In genomic region chr1:186605762-186606350, GRCh38 we compare ENCODE assay signal across 8 cellular contexts.
A peak's percentile ranks its signal among the peaks of the same experiment; 100 is the strongest.
DNase-seq lines count a peak whose midpoint lies in the region; ATAC-seq and TF ChIP-seq lines count a peak whose summit lies in the region.

No MANE protein-coding gene starts in this region.

- no peak overlapping the region for H3K27ac Mint-ChIP-seq in effector memory CD8-positive, alpha-beta T cell

- no peaks in the 10 kb centered on the region for H3K4me1 Mint-ChIP-seq in effector memory CD8-positive, alpha-beta T cell (ENCODE audit: low read depth in 2 of 2)

- H3K36me3 Mint-ChIP-seq in effector memory CD8-positive, alpha-beta T cell (ENCODE audit: insufficient read depth) = no peaks in the 10 kb centered on the region

- no peaks in the 10 kb centered on the region for H3K36me3 ChIP-seq in mucosa of descending colon (ENCODE audit: low read depth)

- no peaks in the 10 kb centered on the region for H3K9me3 ChIP-seq in mucosa of descending colon

- H3K27me3 Mint-ChIP-seq in effector memory CD8-positive, alpha-beta T cell = no peaks in the 10 kb centered on the region

- ATAC-seq in GM19372 (IDR thresholded peaks at IDR 0.05; ENCODE audit: low read depth, unreplicated experiment) = peak; percentile 71
- peak; percentile 81 for ATAC-seq in HG03520 (IDR thresholded peaks at IDR 0.05; ENCODE audit: unreplicated experiment)
- ATAC-seq in mucosa of descending colon = peak; percentile 56
- ATAC-seq in HG03097 (IDR thresholded peaks at IDR 0.05; ENCODE audit: low FRiP score, unreplicated experiment) = no peak
- no peak for ATAC-seq in effector memory CD8-positive, alpha-beta T cell (replicated peaks)

- peak; percentile 76 for DNase-seq in DMS53 (lab: John Stamatoyannopoulos, UW)
- peak; percentile 80 for DNase-seq in SK-MEL-5 (ENCODE audit: low read depth, low spot score)
- DNase-seq in dermis microvascular lymphatic vessel endothelial cell (ENCODE audit: low read depth in 2 of 2) = peak; percentile 45 to 69
- DNase-seq in mucosa of descending colon = peak in 2 of 3 donors; percentile 37 to 54
- DNase-seq in effector memory CD8-positive, alpha-beta T cell = no peak

- H3K4me1 ChIP-seq in mucosa of descending colon (ENCODE audit: low read depth) = no peaks in the 10 kb centered on the region

- in situ Hi-C loops in SK-MEL-5 (cut with HindIII; ENCODE audit: low pct_unique_long_range_greater_than_20kb, low sequenced_read_pairs) = loop anchor here (5.0 to 25.0 kb wide), 3 partner anchors 96 to 381 kb away; no protein-coding TSS in a partner anchor

- intact Hi-C loops in mucosa of descending colon (cut with DNase I, micrococcal nuclease) = loop anchor here in 1 of 2 donors (10.0 kb wide), 1 partner anchor 379 kb away; no protein-coding TSS in a partner anchor

- H3K9me3 Mint-ChIP-seq in effector memory CD8-positive, alpha-beta T cell = no peaks in the 10 kb centered on the region

- H3K4me3 ChIP-seq in mucosa of descending colon = no peak overlapping the region

- TF ChIP-seq CTCF in mucosa of descending colon (IDR thresholded peaks at IDR 0.05) = no peak

- no peak overlapping the region for H3K4me3 Mint-ChIP-seq in effector memory CD8-positive, alpha-beta T cell

Comparison
In these comparisons a context has a peak if more than half of its experiments do, and no peak if none do; other contexts are left out.
1. DNase-seq: peak in DMS53 (single experiment), SK-MEL-5 (single experiment), dermis microvascular lymphatic vessel endothelial cell (2 of 2) and mucosa of descending colon (2 of 3); none in effector memory CD8-positive, alpha-beta T cell (0 of 3).
2. ATAC-seq: peak in GM19372 (single experiment), HG03520 (single experiment) and mucosa of descending colon (single experiment); none in HG03097 (single experiment) and effector memory CD8-positive, alpha-beta T cell (single experiment).